In the genomic region with DNA sequence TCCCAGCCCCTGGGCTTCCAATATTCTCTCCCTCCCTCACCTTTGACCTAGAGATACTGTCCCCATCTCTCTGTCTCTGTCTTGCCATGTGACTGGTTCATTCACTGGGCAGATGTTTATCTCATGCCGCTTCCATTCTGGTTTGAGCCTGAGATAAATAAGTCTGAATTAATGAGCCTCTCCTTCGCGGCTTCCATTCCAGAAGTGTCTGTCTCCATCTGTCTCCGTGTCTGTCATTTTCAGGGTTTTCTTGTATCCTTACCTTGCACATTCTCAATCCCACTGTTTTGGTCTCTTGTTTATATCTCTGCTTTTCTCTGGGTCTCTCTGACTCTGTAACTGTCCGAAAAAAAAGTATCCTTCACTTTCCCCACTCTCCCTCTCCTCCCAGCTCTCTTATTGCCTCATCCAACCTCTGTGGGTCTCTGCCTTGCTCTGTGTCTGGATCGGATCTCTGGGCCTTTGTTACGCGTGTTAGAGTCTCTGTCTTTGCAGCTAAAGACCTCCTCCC, we compare ENCODE assay signal across 9 cellular contexts. TPM values are rescaled to one million over a fixed set of nuclear protein-coding genes. Genes with fewer than 3 reads are reported as not detected.
DNase-seq lines count a peak whose midpoint lies in the region; ATAC-seq, FAIRE-seq and TF ChIP-seq lines count a peak whose summit lies in the region.
"Had no signal": no experiment of that assay in that cellular context is flagged by ENCODE, and none has a peak within 500 bp of the region (broad histone marks: within the 10 kb centered on the region; RNA-seq: fewer than 3 reads in every experiment).

No MANE protein-coding gene starts in this region.

- ATAC-seq in HG03045 (IDR thresholded peaks at IDR 0.05; ENCODE audit: unreplicated experiment) (no peak), GM18498 (IDR thresholded peaks at IDR 0.05; ENCODE audit: unreplicated experiment) (no peak)

- H3K4me3 ChIP-seq in SJCRH30 (peak overlapping the region; percentile 56), esophagus muscularis mucosa (peak overlapping the region; percentile 41 to 60 (median 54)), rectal smooth muscle tissue (ENCODE audit: low read length) (peak overlapping the region; percentile 65)

- peak; percentile 28 for FAIRE-seq in GM12891 (lab: Jason Lieb, UNC)

- WGBS in esophagus muscularis mucosa, result 5% methylated on average over 8 of the region's 8 CpGs

- H3K36me3 ChIP-seq in SJCRH30, result no peaks in the 10 kb centered on the region
- H3K36me3 ChIP-seq in esophagus muscularis mucosa, result peaks cover 0 to 34% (median 23%) of the 10 kb centered on the region in 4 donors
- H3K36me3 ChIP-seq in rectal smooth muscle tissue (ENCODE audit: control insufficient read depth, insufficient read depth, low read length), result no peaks in the 10 kb centered on the region

- H3K9me3 ChIP-seq in SJCRH30 (replicated peaks) (no peaks in the 10 kb centered on the region), esophagus muscularis mucosa (no peaks in the 10 kb centered on the region)

- TF ChIP-seq CTCF in esophagus muscularis mucosa (IDR thresholded peaks at IDR 0.05), result no peak

- no peak for DNase-seq in GM12891 (ENCODE audit: insufficient read length, low spot score)
- DNase-seq in SJCRH30, result peak in 1 of 2 experiments; percentile 40
- no peak for DNase-seq in esophagus muscularis mucosa (ENCODE audit: extremely low spot score)
- no peak for DNase-seq in amniotic stem cell (lab: John Stamatoyannopoulos, UW)
- no peak for DNase-seq in COR-L47 (lab: John Stamatoyannopoulos, UW)

- TF ChIP-seq POLR2A in GM12891 (IDR thresholded peaks at IDR 0.05; ENCODE audit: low read depth, low read length), result no peak
- no peak for TF ChIP-seq POLR2A in esophagus muscularis mucosa (IDR thresholded peaks at IDR 0.05; ENCODE audit: low read depth)

- H3K27ac ChIP-seq in SJCRH30 (peak overlapping the region; percentile 84), esophagus muscularis mucosa (replicated peaks in 1 of 4) (peak overlapping the region; percentile 77 to 95 (median 82)), rectal smooth muscle tissue (ENCODE audit: low read depth, low read length) (peak overlapping the region; percentile 79)

- TF ChIP-seq EP300 in esophagus muscularis mucosa (IDR thresholded peaks at IDR 0.05), result no peak

- peak overlapping the region; percentile 6 for H3K9ac ChIP-seq in rectal smooth muscle tissue (ENCODE audit: low read length)

- intact Hi-C loops in esophagus muscularis mucosa (cut with DNase I), result no loop called here

- H3K27me3 ChIP-seq in SJCRH30, result no peaks in the 10 kb centered on the region
- no peaks in the 10 kb centered on the region for H3K27me3 ChIP-seq in esophagus muscularis mucosa
- H3K27me3 ChIP-seq in rectal smooth muscle tissue (ENCODE audit: control insufficient read depth, insufficient read depth, low read length), result no peaks in the 10 kb centered on the region

- H3K4me1 ChIP-seq in SJCRH30 (peaks cover 9% of the 10 kb centered on the region; the same call in 1 of the 2 replicates), esophagus muscularis mucosa (peaks cover 31 to 60% (median 52%) of the 10 kb centered on the region in 4 donors), rectal smooth muscle tissue (ENCODE audit: control insufficient read depth, insufficient read depth, low read length) (peaks cover 8% of the 10 kb centered on the region)

TF ChIP-seq in GM12891, 5 proteins besides CTCF, POLR2A, EP300 and RAD21:
- TF ChIP-seq PAX5 (IDR thresholded peaks at IDR 0.05; ENCODE audit: insufficient read depth, low read length, severe bottlenecking) (no peak), TAF1 (IDR thresholded peaks at IDR 0.05; ENCODE audit: low read depth, low read length) (no peak), POU2F2 (IDR thresholded peaks at IDR 0.05; ENCODE audit: low read depth, low read length) (no peak), SPI1 (IDR thresholded peaks at IDR 0.05; ENCODE audit: low read depth, low read length) (no peak), POLR2AphosphoS5 (IDR thresholded peaks at IDR 0.05; ENCODE audit: low read depth, low read length) (no peak)

RNA-seq across cellular contexts. Expression of a gene that starts 4.3 kb away (rescaled TPM):
- 12.4 TPM for polyA plus RNA-seq in GM12891 (2012; ENCODE audit: low read depth, missing spikeins)
- 13.1 and 17.4 TPM in 2 replicates for total RNA-seq in SJCRH30 (2014; rRNA removed; shearing (Covaris generic))
- 10 to 100 TPM; 15.9 to 24.5 (median 17.0) TPM for total RNA-seq in esophagus muscularis mucosa

RNA-seq across cellular contexts. Expression of a gene that starts 4.6 kb away (rescaled TPM):
- 3,629 TPM for polyA plus RNA-seq in GM12891 (2012; ENCODE audit: low read depth, missing spikeins)
- 1,609 and 2,008 TPM in 2 replicates for total RNA-seq in SJCRH30 (2014; rRNA removed; shearing (Covaris generic))
- 1,000 to 10,000 TPM; 1,298 to 2,105 (median 1,742) TPM for total RNA-seq in esophagus muscularis mucosa

RNA-seq across cellular contexts. Expression of a gene that starts 8.7 kb away (rescaled TPM):
- polyA plus RNA-seq in GM12891 (2012; ENCODE audit: low read depth, missing spikeins), result not detected
- total RNA-seq in SJCRH30 (2014; rRNA removed; shearing (Covaris generic)), result 1.9 and 3.3 TPM in 2 replicates
- total RNA-seq in esophagus muscularis mucosa, result under 1 TPM; 0.32 to 0.69 (median 0.37) TPM

RNA-seq across cellular contexts. Expression of a gene that starts 13.6 kb away (rescaled TPM):
- polyA plus RNA-seq in GM12891 (2012; ENCODE audit: low read depth, missing spikeins), result 6.5 TPM
- 23.9 and 24.4 TPM in 2 replicates for total RNA-seq in SJCRH30 (2014; rRNA removed; shearing (Covaris generic))
- total RNA-seq in esophagus muscularis mucosa, result 1 to 10 TPM; 3.0 to 9.3 (median 7.2) TPM

RNA-seq across cellular contexts. Expression of a gene that starts 17.1 kb away (rescaled TPM):
- not detected for polyA plus RNA-seq in GM12891 (2012; ENCODE audit: low read depth, missing spikeins)
- not detected in 2 replicates for total RNA-seq in SJCRH30 (2014; rRNA removed; shearing (Covaris generic))
- not detected for total RNA-seq in esophagus muscularis mucosa
- total RNA-seq: pulmonary artery endothelial cell had no signal
